ENCODE assay signal across 8 cellular contexts in genomic region chr3:158434412-158435038, GRCh38.
DNase-seq lines count a peak whose midpoint lies in the region; ATAC-seq, FAIRE-seq and TF ChIP-seq lines count a peak whose summit lies in the region.

No MANE protein-coding gene starts in this region.

- peak; percentile 88 for TF ChIP-seq CTCF in D721Med (IDR thresholded peaks at IDR 0.05; ENCODE audit: insufficient read depth, missing control alignments)
- TF ChIP-seq CTCF in omental fat pad (IDR thresholded peaks at IDR 0.05): no peak

- DNase-seq in D721Med (ENCODE audit: insufficient read length, low spot score) (no peak), NCI-H526 (lab: John Stamatoyannopoulos, UW) (peak; percentile 9 to 80), activated T-cell treated with anti-CD3 and anti-CD28 coated beads for 4 hours (peak; percentile 7), foreskin melanocyte (peak; percentile 44), omental fat pad (ENCODE audit: low spot score) (peak; percentile 54), GDM1 (lab: John Stamatoyannopoulos, UW) (no peak)

- FAIRE-seq in D721Med (lab: Jason Lieb, UNC): peak; percentile 96

- ATAC-seq in GM19395 (IDR thresholded peaks at IDR 0.05; ENCODE audit: unreplicated experiment) (peak; percentile 94), HG03432 (IDR thresholded peaks at IDR 0.05; ENCODE audit: unreplicated experiment) (peak; percentile 95), omental fat pad (ENCODE audit: low FRiP score) (no peak)

Comparison
In these comparisons a context has a peak if more than half of its experiments do, and no peak if none do; other contexts are left out.
1. DNase-seq: peak in NCI-H526 (2 of 2), activated T-cell treated with anti-CD3 and anti-CD28 coated beads for 4 hours (single experiment), foreskin melanocyte (single experiment) and omental fat pad (single experiment); none in D721Med (single experiment) and GDM1 (single experiment).